ENCODE assay signal across 14 cellular contexts in genomic region chr1:205191617-205192016, GRCh38. TPM values are rescaled to one million over a fixed set of nuclear protein-coding genes. Genes with fewer than 3 reads are reported as not detected.
A peak's percentile ranks its signal among the peaks of the same experiment; 100 is the strongest.
DNase-seq lines count a peak whose midpoint lies in the region; ATAC-seq and TF ChIP-seq lines count a peak whose summit lies in the region.
"Had no signal": no experiment of that assay in that cellular context is flagged by ENCODE, and none has a peak within 500 bp of the region (broad histone marks: within the 10 kb centered on the region; RNA-seq: fewer than 3 reads in every experiment).

No MANE protein-coding gene starts in this region.

- peaks cover 28% of the 10 kb centered on the region for H3K4me1 Mint-ChIP-seq in progenitor cell of endocrine pancreas (ENCODE audit: low read depth)
- peaks cover 72% of the 10 kb centered on the region for H3K4me1 Mint-ChIP-seq in activated naive CD4-positive, alpha-beta T cell treated with anti-CD3 and anti-CD28 coated beads for 36 hours (ENCODE audit: low read depth)

- H3K4me3 Mint-ChIP-seq in progenitor cell of endocrine pancreas (ENCODE audit: low read depth): peak overlapping the region; percentile 12
- H3K4me3 Mint-ChIP-seq in activated naive CD4-positive, alpha-beta T cell treated with anti-CD3 and anti-CD28 coated beads for 36 hours: no peak overlapping the region
- H3K4me3 Mint-ChIP-seq: activated CD4-positive, alpha-beta memory T cell treated with anti-CD3 and anti-CD28 coated beads for 36 hours; CD14-positive monocyte had no signal

- H4K20me1 ChIP-seq in SK-N-SH (ENCODE audit: insufficient read depth) (no peaks in the 10 kb centered on the region; the same call in 1 of the 2 replicates), hepatocyte (ENCODE audit: insufficient read depth, poor library complexity, severe bottlenecking) (no peaks in the 10 kb centered on the region)

- H3K4me3 ChIP-seq in HUES64 (ENCODE audit: low read length): peak overlapping the region; percentile 26; the same call in 1 of the 2 replicates
- H3K4me3 ChIP-seq in SK-N-SH (ENCODE audit: low read depth in 2 of 2, low read length in 1 of 2): no peak overlapping the region
- H3K4me3 ChIP-seq in hepatocyte: no peak overlapping the region

- H3K4me1 ChIP-seq in HUES64 (ENCODE audit: insufficient read depth, low read length) (peaks cover 63% of the 10 kb centered on the region), SK-N-SH (ENCODE audit: control insufficient read depth in 1 of 2, insufficient read depth in 2 of 2, low read depth in 1 of 2, low read length in 1 of 2) (peaks cover 7 to 13% of the 10 kb centered on the region in 2 experiments; a peak in 2 of 4 replicates), hepatocyte (ENCODE audit: insufficient read depth) (peaks cover 14% of the 10 kb centered on the region)

- H3K9ac ChIP-seq in HUES64 (ENCODE audit: low read depth, low read length) (no peak overlapping the region), SK-N-SH (no peak overlapping the region)

- DNase-seq in SK-N-SH (peak; percentile 43), hepatocyte (ENCODE audit: low spot score) (no peak), progenitor cell of endocrine pancreas (ENCODE audit: low spot score, unreplicated experiment) (no peak), SHP77 (lab: John Stamatoyannopoulos, UW) (no peak)
- no peak for DNase-seq in activated naive CD4-positive, alpha-beta T cell treated with anti-CD3 and anti-CD28 coated beads for 36 hours
- DNase-seq: activated CD4-positive, alpha-beta memory T cell treated with anti-CD3 and anti-CD28 coated beads for 36 hours; activated gamma-delta T cell; KG1; NK-92 treated with Interleukin-12 subunit alpha and Interleukin-12 subunit beta, amount 100 ng/mL, for 24 hours; SHP77 treated with DMSO at 0.1 percent for 48 hours; stimulated activated naive CD4-positive, alpha-beta T cell had no signal

- H3K27me3 ChIP-seq in HUES64 (ENCODE audit: insufficient read depth, low read length): no peaks in the 10 kb centered on the region
- H3K27me3 ChIP-seq in SK-N-SH (ENCODE audit: insufficient read depth): no peaks in the 10 kb centered on the region
- H3K27me3 ChIP-seq in hepatocyte: no peaks in the 10 kb centered on the region

- no peak overlapping the region for H2AFZ ChIP-seq in SK-N-SH (ENCODE audit: low read depth)
- no peak overlapping the region for H2AFZ ChIP-seq in hepatocyte

- no peak for ATAC-seq in HG03442 (IDR thresholded peaks at IDR 0.05; ENCODE audit: unreplicated experiment)

- intact Hi-C loops in activated naive CD4-positive, alpha-beta T cell treated with anti-CD3 and anti-CD28 coated beads for 36 hours (cut with micrococcal nuclease): loop anchor here (10.0 kb wide), 1 partner anchor 627 kb away; no protein-coding TSS in a partner anchor

- H3K36me3 Mint-ChIP-seq in progenitor cell of endocrine pancreas (ENCODE audit: insufficient read depth): no peaks in the 10 kb centered on the region
- H3K36me3 Mint-ChIP-seq in activated naive CD4-positive, alpha-beta T cell treated with anti-CD3 and anti-CD28 coated beads for 36 hours (ENCODE audit: low read depth): peaks cover 24% of the 10 kb centered on the region

- H3F3A ChIP-seq in SK-N-SH (replicated peaks; ENCODE audit: insufficient read depth): no peaks in the 10 kb centered on the region

- peak in 1 of 2 experiments; percentile 57; a peak in 2 of 4 replicates for TF ChIP-seq EP300 in SK-N-SH (IDR thresholded peaks at IDR 0.05; ENCODE audit: borderline replicate concordance in 1 of 2, low read depth in 1 of 2, low read length in 1 of 2)

- H3K27ac Mint-ChIP-seq in progenitor cell of endocrine pancreas: no peak overlapping the region
- H3K27ac Mint-ChIP-seq in activated naive CD4-positive, alpha-beta T cell treated with anti-CD3 and anti-CD28 coated beads for 36 hours: no peak overlapping the region
- H3K27ac Mint-ChIP-seq: activated CD4-positive, alpha-beta memory T cell treated with anti-CD3 and anti-CD28 coated beads for 36 hours had no signal

- no peaks in the 10 kb centered on the region for H3K9me2 ChIP-seq in SK-N-SH
- H3K9me2 ChIP-seq in hepatocyte (replicated peaks; ENCODE audit: insufficient read depth): no peaks in the 10 kb centered on the region

- TF ChIP-seq CTCF in SK-N-SH (IDR thresholded peaks at IDR 0.05) (no peak), hepatocyte (IDR thresholded peaks at IDR 0.05; ENCODE audit: poor library complexity) (no peak), progenitor cell of endocrine pancreas (IDR thresholded peaks at IDR 0.05; ENCODE audit: unreplicated experiment) (no peak)

- H3K27me3 Mint-ChIP-seq in progenitor cell of endocrine pancreas: no peaks in the 10 kb centered on the region
- H3K27me3 Mint-ChIP-seq in activated naive CD4-positive, alpha-beta T cell treated with anti-CD3 and anti-CD28 coated beads for 36 hours (ENCODE audit: low read depth): no peaks in the 10 kb centered on the region
- H3K27me3 Mint-ChIP-seq: activated CD4-positive, alpha-beta memory T cell treated with anti-CD3 and anti-CD28 coated beads for 36 hours had no signal

- WGBS in HUES64: 22% methylated on average over 2 of the region's 2 CpGs
- 45% methylated on average over 2 of the region's 2 CpGs for WGBS in SK-N-SH (ENCODE audit: low lambda C conversion rate)
- 40% methylated on average over 2 of the region's 2 CpGs for WGBS in hepatocyte (ENCODE audit: low lambda C conversion rate, missing lambda C conversion rate)

- peaks cover 6% of the 10 kb centered on the region for H3K36me3 ChIP-seq in HUES64 (ENCODE audit: insufficient read depth, low read length)
- peaks cover 0 to 6% of the 10 kb centered on the region in 2 experiments for H3K36me3 ChIP-seq in SK-N-SH (replicated peaks in 1 of 2; ENCODE audit: control insufficient read depth in 1 of 2, insufficient read depth in 2 of 2, low read length in 1 of 2)
- H3K36me3 ChIP-seq in hepatocyte (replicated peaks; ENCODE audit: insufficient read depth, low read depth): no peaks in the 10 kb centered on the region

- H3K4me2 ChIP-seq in SK-N-SH (no peak overlapping the region), hepatocyte (peak overlapping the region; percentile 62)

- H3K9me3 Mint-ChIP-seq in progenitor cell of endocrine pancreas (ENCODE audit: low read depth): no peaks in the 10 kb centered on the region
- H3K9me3 Mint-ChIP-seq in activated naive CD4-positive, alpha-beta T cell treated with anti-CD3 and anti-CD28 coated beads for 36 hours: no peaks in the 10 kb centered on the region
- H3K9me3 Mint-ChIP-seq: CD14-positive monocyte had no signal

- H3K9me3 ChIP-seq in HUES64 (ENCODE audit: insufficient read depth, low read depth, low read length): no peaks in the 10 kb centered on the region
- no peaks in the 10 kb centered on the region for H3K9me3 ChIP-seq in SK-N-SH
- H3K9me3 ChIP-seq in hepatocyte (ENCODE audit: low read depth): no peaks in the 10 kb centered on the region

- no peak for TF ChIP-seq RAD21 in SK-N-SH (IDR thresholded peaks at IDR 0.05; ENCODE audit: low read length)

- CTCF ChIA-PET in SK-N-SH (lab: Yijun Ruan, JAX): interaction anchor here (0.6 to 2.7 kb wide), 6 partner anchors 13 to 69 kb away, joined by 3 to 15 read pairs (median 4); partner anchors contain the start of gene TMCC2
- CTCF ChIA-PET in activated naive CD4-positive, alpha-beta T cell treated with anti-CD3 and anti-CD28 coated beads for 36 hours (lab: Charles Lee): interaction anchor here (0.6 to 1.1 kb wide), 2 partner anchors 27 to 133 kb away, joined by 3 to 4 read pairs; no protein-coding TSS in a partner anchor

- H3K27ac ChIP-seq in HUES64 (ENCODE audit: low read depth, low read length): peak overlapping the region; percentile 33; the same call in 1 of the 2 replicates
- H3K27ac ChIP-seq in SK-N-SH (ENCODE audit: low read depth in 2 of 2, low read length in 1 of 2): no peak overlapping the region
- H3K27ac ChIP-seq in hepatocyte: peak overlapping the region; percentile 3

- POLR2A ChIA-PET in SK-N-SH (lab: Yijun Ruan, JAX): no interaction called here

- H3K79me2 ChIP-seq in SK-N-SH (ENCODE audit: insufficient read depth): peaks cover 54% of the 10 kb centered on the region
- H3K79me2 ChIP-seq in hepatocyte: peaks cover 77% of the 10 kb centered on the region

TF ChIP-seq in SK-N-SH, 30 proteins besides CTCF, POLR2A, EP300 and RAD21:
- no peak for TF ChIP-seq TEAD4 (IDR thresholded peaks at IDR 0.05; ENCODE audit: borderline replicate concordance, insufficient read depth)
- TF ChIP-seq RCOR1 (IDR thresholded peaks at IDR 0.05; ENCODE audit: low read length): peak; percentile 26; the same call in 1 of the 2 replicates
- TF ChIP-seq MXI1 (IDR thresholded peaks at IDR 0.05; ENCODE audit: low read depth, low read length): peak; percentile 61
TF ChIP-seq in SK-N-SH: peak in this region for 2.

RNA-seq across cellular contexts. Expression of gene DSTYK, which starts 19.9 kb away (rescaled TPM):
- 4.6 TPM for polyA plus RNA-seq in HUES64 (2013, experiment 1 of 2)
- polyA plus RNA-seq in HUES64 (2013, experiment 2 of 2): 4.8 TPM
- polyA plus RNA-seq in SK-N-SH (2012; rRNA removed): 4.4 and 6.4 TPM in 2 replicates
- polyA plus RNA-seq in SK-N-SH (2012; cell fraction: cytosol; rRNA removed): 6.1 TPM in 2 replicates
- 3.4 and 4.5 TPM in 2 replicates for polyA plus RNA-seq in SK-N-SH (2012; cell fraction: nucleus; rRNA removed)
- total RNA-seq in hepatocyte: 8.5 and 11.0 TPM in 2 replicates
- polyA plus RNA-seq in hepatocyte: 7.7 and 8.4 TPM in 2 replicates
- 10.4 and 11.0 TPM in 2 replicates for total RNA-seq in progenitor cell of endocrine pancreas
- total RNA-seq in activated naive CD4-positive, alpha-beta T cell treated with anti-CD3 and anti-CD28 coated beads for 36 hours: 10 to 100 TPM; 10.9 to 11.5 TPM

RNA-seq across cellular contexts. Expression of gene TMCC2, which starts 36.1 kb away (rescaled TPM):
- polyA plus RNA-seq in HUES64 (2013, experiment 1 of 2): 4.2 TPM
- 4.8 TPM for polyA plus RNA-seq in HUES64 (2013, experiment 2 of 2)
- polyA plus RNA-seq in SK-N-SH (2012; rRNA removed): 5.3 and 6.0 TPM in 2 replicates
- polyA plus RNA-seq in SK-N-SH (2012; cell fraction: cytosol; rRNA removed): 3.0 and 4.9 TPM in 2 replicates
- 5.9 and 6.8 TPM in 2 replicates for polyA plus RNA-seq in SK-N-SH (2012; cell fraction: nucleus; rRNA removed)
- 2.4 and 2.5 TPM in 2 replicates for total RNA-seq in hepatocyte
- polyA plus RNA-seq in hepatocyte: 1.7 and 2.9 TPM in 2 replicates
- total RNA-seq in progenitor cell of endocrine pancreas: 4.6 and 5.0 TPM in 2 replicates
- 10 to 100 TPM; 42.5 to 44.8 TPM for total RNA-seq in activated naive CD4-positive, alpha-beta T cell treated with anti-CD3 and anti-CD28 coated beads for 36 hours

Comparison
In these comparisons a context has a peak if more than half of its experiments do, and no peak if none do; other contexts are left out.
1. H3K27ac ChIP-seq: peak in HUES64 (single experiment) and hepatocyte (single experiment); none in SK-N-SH (0 of 2).